Comparison of ENCODE assay signal across 1 cellular context in genomic region chr19:29605653-29606419, GRCh38.
TF ChIP-seq lines count a peak whose summit lies in the region.

Gene POP4, plus strand, starts transcription at chr19:29606283. Its CDS starts 36 bp downstream, at chr19:29606319.

TF ChIP-seq in Ishikawa, 13 proteins besides CTCF, POLR2A, EP300 and RAD21 (continued from another document):
- TF ChIP-seq MAX (IDR thresholded peaks at IDR 0.05) (peak; percentile 71), EGR1 (IDR thresholded peaks at IDR 0.05) (no peak), YY1 (IDR thresholded peaks at IDR 0.05; ENCODE audit: low read depth) (peak; percentile 79)
